In genomic region chr9:38385896-38386295, GRCh38 we compare ENCODE assay signal across 15 cellular contexts. TPM values are rescaled to one million over a fixed set of nuclear protein-coding genes. Genes with fewer than 3 reads are reported as not detected.
"Had no signal": no experiment of that assay in that cellular context is flagged by ENCODE, and none has a peak within 500 bp of the region (broad histone marks: within the 10 kb centered on the region; RNA-seq: fewer than 3 reads in every experiment).

No MANE protein-coding gene starts in this region.

- H3K4me3 ChIP-seq: cardiac muscle cell, colonic mucosa, SJSA1, suprapubic skin, vagina had no signal

- ATAC-seq: left cardiac atrium; sciatic nerve; stimulated activated naive CD8-positive, alpha-beta T cell treated with anti-CD3 and anti-CD28 coated beads, Interleukin-15, Interleukin-2, amounts not matched to agents 100 U/mL and 50 U/mL, for 24 hours had no signal

- H3K4me1 ChIP-seq: colonic mucosa, vagina had no signal

- H3K9me3 ChIP-seq: colonic mucosa, SJSA1, suprapubic skin, vagina had no signal

- DNase-seq: activated CD4-positive, alpha-beta memory T cell treated with anti-CD3 and anti-CD28 coated beads, Interleukin-2, amount 10 ng/mL, durations not matched to agents 7 days and 5 days; activated T-cell treated with anti-CD3 and anti-CD28 coated beads, Interleukin-2, amount 50 U/mL, for 48 hours; colonic mucosa; effector memory CD4-positive, alpha-beta T cell; left cardiac atrium; stimulated activated CD4-positive, alpha-beta T cell treated with anti-CD3 and anti-CD28 coated beads, Interleukin-12 subunit alpha, Interleukin-12 subunit beta, amount 100 ng/mL, for 4 hours; stimulated activated CD8-positive, alpha-beta memory T cell treated with anti-CD3 and anti-CD28 coated beads, Interleukin-4, amount 100 ng/mL, for 48 hours; stimulated activated naive CD8-positive, alpha-beta T cell treated with anti-CD3 and anti-CD28 coated beads, Interleukin-15, Interleukin-2, amounts not matched to agents 100 U/mL and 50 U/mL, for 24 hours had no signal

- H3K27me3 ChIP-seq: cardiac muscle cell, colonic mucosa, SJSA1, suprapubic skin, vagina had no signal

- H3K36me3 ChIP-seq: cardiac muscle cell, colonic mucosa, SJSA1, suprapubic skin, vagina had no signal

- H3K27ac ChIP-seq: cardiac muscle cell, colonic mucosa, epithelial cell of prostate, SJSA1, suprapubic skin, vagina, VCaP had no signal

RNA-seq across cellular contexts. Expression of gene IGFBPL1, which starts 38.4 kb away (rescaled TPM):
- total RNA-seq: sciatic nerve, suprapubic skin, vagina had no signal
